Comparison of ENCODE assay signal across 8 cellular contexts in genomic region chr6:30769088-30769852, GRCh38. TPM values are rescaled to one million over a fixed set of nuclear protein-coding genes. Genes with fewer than 3 reads are reported as not detected.
DNase-seq lines count a peak whose midpoint lies in the region; ATAC-seq and TF ChIP-seq lines count a peak whose summit lies in the region.

No MANE protein-coding gene starts in this region.

- peak; percentile 54 for DNase-seq in Ammon's horn (ENCODE audit: low spot score)
- peak; percentile 100 for DNase-seq in M059J (ENCODE audit: low read depth)
- DNase-seq in activated CD8-positive, alpha-beta T cell treated with anti-CD3 and anti-CD28 coated beads for 36 hours = peak; percentile 97
- peak; percentile 34 to 50 (median 37) for DNase-seq in effector memory CD4-positive, alpha-beta T cell
- peak; percentile 89 for DNase-seq in stimulated activated CD8-positive, alpha-beta memory T cell treated with anti-CD3 and anti-CD28 coated beads, Interleukin-4, amount 100 ng/mL, for 48 hours

- no peak for TF ChIP-seq CTCF in activated CD8-positive, alpha-beta T cell treated with anti-CD3 and anti-CD28 coated beads for 36 hours (IDR thresholded peaks at IDR 0.05)

- H3K9me3 ChIP-seq in effector memory CD4-positive, alpha-beta T cell (ENCODE audit: control insufficient read depth, low read length) = no peaks in the 10 kb centered on the region
- H3K9me3 ChIP-seq in muscle layer of duodenum (ENCODE audit: control insufficient read depth in 1 of 2, low read length in 2 of 2) = no peaks in the 10 kb centered on the region

- no peaks in the 10 kb centered on the region for H3K27me3 ChIP-seq in effector memory CD4-positive, alpha-beta T cell (replicated peaks; ENCODE audit: control insufficient read depth, insufficient read depth, low read length, poor library complexity, severe bottlenecking)
- H3K27me3 ChIP-seq in muscle layer of duodenum (ENCODE audit: low read depth, low read length) = no peaks in the 10 kb centered on the region

- H3K4me1 ChIP-seq in effector memory CD4-positive, alpha-beta T cell (ENCODE audit: control insufficient read depth, insufficient read depth, low read length, poor library complexity, severe bottlenecking) = peaks cover 19% of the 10 kb centered on the region
- peaks cover 18 to 24% of the 10 kb centered on the region in 2 donors for H3K4me1 ChIP-seq in muscle layer of duodenum (ENCODE audit: control insufficient read depth in 1 of 2, insufficient read depth in 2 of 2, low read length in 2 of 2)

- H3K4me3 ChIP-seq in effector memory CD4-positive, alpha-beta T cell (ENCODE audit: insufficient read depth, low read depth, low read length, poor library complexity, severe bottlenecking) = peak overlapping the region; percentile 5
- peak overlapping the region in 1 of 2 donors; percentile 16 for H3K4me3 ChIP-seq in muscle layer of duodenum (ENCODE audit: low read depth in 1 of 2, low read length in 2 of 2)

- intact Hi-C loops in activated CD8-positive, alpha-beta T cell treated with anti-CD3 and anti-CD28 coated beads for 36 hours (cut with micrococcal nuclease) = loop anchor here (1.0 to 2.0 kb wide), 2 partner anchors 24 to 41 kb away; partner anchors contain the start of gene IER3

- peak; percentile 70 for ATAC-seq in activated CD8-positive, alpha-beta T cell treated with anti-CD3 and anti-CD28 coated beads for 36 hours
- no peak for ATAC-seq in GM19328 (IDR thresholded peaks at IDR 0.05; ENCODE audit: unreplicated experiment)
- ATAC-seq in GM18511 (IDR thresholded peaks at IDR 0.05; ENCODE audit: unreplicated experiment) = no peak

- peaks cover 82% of the 10 kb centered on the region for H3K4me1 Mint-ChIP-seq in activated CD8-positive, alpha-beta T cell treated with anti-CD3 and anti-CD28 coated beads for 36 hours (ENCODE audit: low read depth)

- peaks cover 5% of the 10 kb centered on the region for H3K9me3 Mint-ChIP-seq in activated CD8-positive, alpha-beta T cell treated with anti-CD3 and anti-CD28 coated beads for 36 hours

- peak overlapping the region; percentile 99 for H3K27ac Mint-ChIP-seq in activated CD8-positive, alpha-beta T cell treated with anti-CD3 and anti-CD28 coated beads for 36 hours

- CTCF ChIA-PET in activated CD8-positive, alpha-beta T cell treated with anti-CD3 and anti-CD28 coated beads for 36 hours (lab: Charles Lee) = interaction anchor here (0.8 to 2.0 kb wide), 13 partner anchors 8 to 62 kb away, joined by 3 to 8 read pairs (median 4); partner anchors contain the start of gene IER3

- no peaks in the 10 kb centered on the region for H3K27me3 Mint-ChIP-seq in activated CD8-positive, alpha-beta T cell treated with anti-CD3 and anti-CD28 coated beads for 36 hours

- no peak overlapping the region for H3K27ac ChIP-seq in effector memory CD4-positive, alpha-beta T cell (ENCODE audit: insufficient read depth, low read length, poor library complexity, severe bottlenecking)
- H3K27ac ChIP-seq in muscle layer of duodenum (ENCODE audit: low read length) = peak overlapping the region; percentile 85

- POLR2A ChIA-PET in activated CD8-positive, alpha-beta T cell treated with anti-CD3 and anti-CD28 coated beads for 36 hours (lab: Charles Lee) = interaction anchor here (0.6 to 11.6 kb wide), 28 partner anchors 8 to 811 kb away, joined by 3 to 198 read pairs (median 6); partner anchors contain the start of genes FLOT1, IER3, MDC1 and PRR3

- peak overlapping the region; percentile 75 for H3K4me3 Mint-ChIP-seq in activated CD8-positive, alpha-beta T cell treated with anti-CD3 and anti-CD28 coated beads for 36 hours

- H3K36me3 ChIP-seq in effector memory CD4-positive, alpha-beta T cell (ENCODE audit: control insufficient read depth, insufficient read depth, low read length) = no peaks in the 10 kb centered on the region
- H3K36me3 ChIP-seq in muscle layer of duodenum (ENCODE audit: control insufficient read depth in 1 of 2, insufficient read depth in 2 of 2, low read length in 2 of 2) = no peaks in the 10 kb centered on the region

- H3K36me3 Mint-ChIP-seq in activated CD8-positive, alpha-beta T cell treated with anti-CD3 and anti-CD28 coated beads for 36 hours (ENCODE audit: low read depth) = peaks cover 19% of the 10 kb centered on the region

RNA-seq across cellular contexts. Expression of gene IER3, which starts 24.9 kb away (rescaled TPM):
- 348 and 388 TPM in 2 replicates for total RNA-seq in M059J (2014; rRNA removed; shearing (Covaris generic))
- total RNA-seq in activated CD8-positive, alpha-beta T cell treated with anti-CD3 and anti-CD28 coated beads for 36 hours = 100 to 1,000 TPM; 375 to 386 TPM

RNA-seq across cellular contexts. Expression of gene FLOT1, which starts 26.8 kb away (rescaled TPM):
- total RNA-seq in M059J (2014; rRNA removed; shearing (Covaris generic)) = 194 and 244 TPM in 2 replicates
- 100 to 1,000 TPM; 135 TPM for total RNA-seq in activated CD8-positive, alpha-beta T cell treated with anti-CD3 and anti-CD28 coated beads for 36 hours

RNA-seq across cellular contexts. Expression of gene TUBB, which starts 49.1 kb away (rescaled TPM):
- total RNA-seq in M059J (2014; rRNA removed; shearing (Covaris generic)) = 1,768 and 1,968 TPM in 2 replicates
- total RNA-seq in activated CD8-positive, alpha-beta T cell treated with anti-CD3 and anti-CD28 coated beads for 36 hours = 1,000 to 10,000 TPM; 1,556 to 1,579 TPM

RNA-seq across cellular contexts. Expression of gene MDC1, which starts 52.2 kb away (rescaled TPM):
- total RNA-seq in M059J (2014; rRNA removed; shearing (Covaris generic)) = 9.9 and 10.9 TPM in 2 replicates
- total RNA-seq in activated CD8-positive, alpha-beta T cell treated with anti-CD3 and anti-CD28 coated beads for 36 hours = 10 to 100 TPM; 80.4 to 90.7 TPM

Comparison
In these comparisons a context has a peak if more than half of its experiments do, and no peak if none do; other contexts are left out.
1. DNase-seq: peak in every context shown above with its lines; median percentile 100 in M059J; 97 in activated CD8-positive, alpha-beta T cell treated with anti-CD3 and anti-CD28 coated beads for 36 hours; 89 in stimulated activated CD8-positive, alpha-beta memory T cell treated with anti-CD3 and anti-CD28 coated beads, Interleukin-4, amount 100 ng/mL, for 48 hours; 54 in Ammon's horn; 37 in effector memory CD4-positive, alpha-beta T cell.